2 cellular contexts compared by ENCODE assay signal in the genomic region with DNA sequence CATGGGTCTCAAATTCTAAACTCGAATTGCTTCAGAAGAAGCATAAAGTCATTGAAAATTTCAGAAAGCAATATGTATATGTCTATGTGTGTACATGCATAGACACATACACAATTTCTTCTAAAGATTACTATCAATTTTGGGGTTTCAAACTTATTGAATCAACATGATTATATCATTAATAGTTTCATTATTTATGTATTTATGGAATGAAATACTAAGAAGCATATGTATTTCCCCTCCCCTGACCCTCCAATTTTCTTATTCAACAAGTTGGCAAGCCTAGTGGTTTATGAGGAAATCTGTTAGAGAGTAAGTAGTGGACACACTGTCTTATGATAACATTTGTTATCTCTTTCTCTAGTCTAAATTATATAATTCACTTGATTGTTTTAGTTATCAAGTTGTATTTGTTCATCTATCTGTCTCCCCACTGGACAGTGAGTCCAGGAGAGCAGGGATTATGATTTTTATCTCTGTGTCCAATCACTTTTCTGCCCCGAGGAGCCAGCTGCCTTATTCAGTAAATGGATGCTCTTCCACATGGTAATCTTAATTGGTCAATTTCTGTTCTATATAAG. TPM values are rescaled to one million over a fixed set of nuclear protein-coding genes. Genes with fewer than 3 reads are reported as not detected.
"Had no signal": no experiment of that assay in that cellular context is flagged by ENCODE, and none has a peak within 500 bp of the region (broad histone marks: within the 10 kb centered on the region; RNA-seq: fewer than 3 reads in every experiment).

No MANE protein-coding gene starts in this region.

RNA-seq across cellular contexts. Expression of a gene that starts 17.3 kb away (rescaled TPM):
- polyA plus RNA-seq: naive thymus-derived CD8-positive, alpha-beta T cell; smooth muscle cell had no signal
